1 cellular context compared by ENCODE assay signal in the genomic region with DNA sequence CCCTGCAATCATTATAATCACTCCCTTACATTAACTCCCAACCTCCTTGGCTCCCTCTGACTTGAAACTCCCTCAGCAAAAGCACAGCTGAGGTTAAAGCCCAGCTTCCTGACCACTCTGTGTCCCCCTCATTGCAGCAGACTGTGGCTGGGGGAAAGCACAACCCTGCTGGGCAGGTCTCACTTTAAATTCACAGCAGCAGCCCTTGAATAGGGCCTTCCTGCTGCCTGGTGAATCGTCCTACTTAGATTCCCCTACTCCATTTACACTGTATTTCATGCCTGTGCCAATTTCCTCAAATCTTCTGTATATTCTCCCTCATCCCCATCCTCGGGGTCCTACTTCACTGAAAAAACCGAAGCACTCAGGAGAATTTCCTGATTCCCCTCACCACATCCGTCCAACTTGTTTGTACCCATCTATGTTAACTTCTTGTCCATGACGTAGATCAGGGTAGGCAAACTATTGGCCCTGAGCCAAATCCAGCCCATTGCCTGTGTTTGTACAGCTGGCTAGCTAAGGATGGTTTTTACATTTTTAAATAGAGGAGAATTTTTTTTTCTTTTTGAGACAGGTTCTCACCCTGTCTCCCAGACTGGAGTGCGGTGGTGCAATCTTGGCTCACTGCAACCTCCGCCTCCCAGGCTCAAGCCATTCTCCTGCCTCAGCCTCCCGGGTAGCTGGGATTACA.
TF ChIP-seq lines count a peak whose summit lies in the region.

No MANE protein-coding gene starts in this region.

TF ChIP-seq in GM23338, 12 proteins besides CTCF, POLR2A, EP300 and RAD21 (continued from another document):
- TF ChIP-seq, protein P1, sequence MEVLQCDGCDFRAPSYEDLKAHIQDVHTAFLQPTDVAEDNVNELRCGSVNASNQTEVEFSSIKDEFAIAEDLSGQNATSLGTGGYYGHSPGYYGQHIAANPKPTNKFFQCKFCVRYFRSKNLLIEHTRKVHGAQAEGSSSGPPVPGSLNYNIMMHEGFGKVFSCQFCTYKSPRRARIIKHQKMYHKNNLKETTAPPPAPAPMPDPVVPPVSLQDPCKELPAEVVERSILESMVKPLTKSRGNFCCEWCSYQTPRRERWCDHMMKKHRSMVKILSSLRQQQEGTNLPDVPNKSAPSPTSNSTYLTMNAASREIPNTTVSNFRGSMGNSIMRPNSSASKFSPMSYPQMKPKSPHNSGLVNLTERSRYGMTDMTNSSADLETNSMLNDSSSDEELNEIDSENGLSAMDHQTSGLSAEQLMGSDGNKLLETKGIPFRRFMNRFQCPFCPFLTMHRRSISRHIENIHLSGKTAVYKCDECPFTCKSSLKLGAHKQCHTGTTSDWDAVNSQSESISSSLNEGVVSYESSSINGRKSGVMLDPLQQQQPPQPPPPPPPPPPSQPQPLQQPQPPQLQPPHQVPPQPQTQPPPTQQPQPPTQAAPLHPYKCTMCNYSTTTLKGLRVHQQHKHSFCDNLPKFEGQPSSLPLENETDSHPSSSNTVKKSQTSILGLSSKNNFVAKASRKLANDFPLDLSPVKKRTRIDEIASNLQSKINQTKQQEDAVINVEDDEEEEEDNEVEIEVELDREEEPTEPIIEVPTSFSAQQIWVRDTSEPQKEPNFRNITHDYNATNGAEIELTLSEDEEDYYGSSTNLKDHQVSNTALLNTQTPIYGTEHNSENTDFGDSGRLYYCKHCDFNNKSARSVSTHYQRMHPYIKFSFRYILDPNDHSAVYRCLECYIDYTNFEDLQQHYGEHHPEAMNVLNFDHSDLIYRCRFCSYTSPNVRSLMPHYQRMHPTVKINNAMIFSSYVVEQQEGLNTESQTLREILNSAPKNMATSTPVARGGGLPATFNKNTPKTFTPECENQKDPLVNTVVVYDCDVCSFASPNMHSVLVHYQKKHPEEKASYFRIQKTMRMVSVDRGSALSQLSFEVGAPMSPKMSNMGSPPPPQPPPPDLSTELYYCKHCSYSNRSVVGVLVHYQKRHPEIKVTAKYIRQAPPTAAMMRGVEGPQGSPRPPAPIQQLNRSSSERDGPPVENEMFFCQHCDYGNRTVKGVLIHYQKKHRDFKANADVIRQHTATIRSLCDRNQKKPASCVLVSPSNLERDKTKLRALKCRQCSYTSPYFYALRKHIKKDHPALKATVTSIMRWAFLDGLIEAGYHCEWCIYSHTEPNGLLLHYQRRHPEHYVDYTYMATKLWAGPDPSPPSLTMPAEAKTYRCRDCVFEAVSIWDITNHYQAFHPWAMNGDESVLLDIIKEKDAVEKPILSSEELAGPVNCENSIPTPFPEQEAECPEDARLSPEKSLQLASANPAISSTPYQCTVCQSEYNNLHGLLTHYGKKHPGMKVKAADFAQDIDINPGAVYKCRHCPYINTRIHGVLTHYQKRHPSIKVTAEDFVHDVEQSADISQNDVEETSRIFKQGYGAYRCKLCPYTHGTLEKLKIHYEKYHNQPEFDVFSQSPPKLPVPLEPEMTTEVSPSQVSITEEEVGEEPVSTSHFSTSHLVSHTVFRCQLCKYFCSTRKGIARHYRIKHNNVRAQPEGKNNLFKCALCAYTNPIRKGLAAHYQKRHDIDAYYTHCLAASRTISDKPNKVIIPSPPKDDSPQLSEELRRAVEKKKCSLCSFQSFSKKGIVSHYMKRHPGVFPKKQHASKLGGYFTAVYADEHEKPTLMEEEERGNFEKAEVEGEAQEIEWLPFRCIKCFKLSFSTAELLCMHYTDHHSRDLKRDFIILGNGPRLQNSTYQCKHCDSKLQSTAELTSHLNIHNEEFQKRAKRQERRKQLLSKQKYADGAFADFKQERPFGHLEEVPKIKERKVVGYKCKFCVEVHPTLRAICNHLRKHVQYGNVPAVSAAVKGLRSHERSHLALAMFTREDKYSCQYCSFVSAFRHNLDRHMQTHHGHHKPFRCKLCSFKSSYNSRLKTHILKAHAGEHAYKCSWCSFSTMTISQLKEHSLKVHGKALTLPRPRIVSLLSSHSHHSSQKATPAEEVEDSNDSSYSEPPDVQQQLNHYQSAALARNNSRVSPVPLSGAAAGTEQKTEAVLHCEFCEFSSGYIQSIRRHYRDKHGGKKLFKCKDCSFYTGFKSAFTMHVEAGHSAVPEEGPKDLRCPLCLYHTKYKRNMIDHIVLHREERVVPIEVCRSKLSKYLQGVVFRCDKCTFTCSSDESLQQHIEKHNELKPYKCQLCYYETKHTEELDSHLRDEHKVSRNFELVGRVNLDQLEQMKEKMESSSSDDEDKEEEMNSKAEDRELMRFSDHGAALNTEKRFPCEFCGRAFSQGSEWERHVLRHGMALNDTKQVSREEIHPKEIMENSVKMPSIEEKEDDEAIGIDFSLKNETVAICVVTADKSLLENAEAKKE (CRISPR knock-in tag; IDR thresholded peaks at IDR 0.05) = no peak
- no peak for TF ChIP-seq ETS1 (IDR thresholded peaks at IDR 0.05)
